9 cellular contexts compared by ENCODE assay signal in genomic region chrX:134542485-134542884, GRCh38.
DNase-seq lines count a peak whose midpoint lies in the region; ATAC-seq and TF ChIP-seq lines count a peak whose summit lies in the region.
"Had no signal": no experiment of that assay in that cellular context is flagged by ENCODE, and none has a peak within 500 bp of the region (broad histone marks: within the 10 kb centered on the region; RNA-seq: fewer than 3 reads in every experiment).

No MANE protein-coding gene starts in this region.

- peak overlapping the region in 1 of 2 donors; percentile 30 for H3K27ac ChIP-seq in testis

- TF ChIP-seq CTCF in astrocyte of the cerebellum (IDR thresholded peaks at IDR 0.05; ENCODE audit: low read depth, low read length, missing control alignments) = no peak
- no peak for TF ChIP-seq CTCF in testis (IDR thresholded peaks at IDR 0.05)

- H3K4me3 ChIP-seq in astrocyte of the cerebellum (ENCODE audit: low read depth, low read length) = no peak overlapping the region
- no peak overlapping the region for H3K4me3 ChIP-seq in testis
- H3K4me3 ChIP-seq: lung had no signal

- peaks cover 10% of the 10 kb centered on the region for H3K4me1 ChIP-seq in testis

- no peak for TF ChIP-seq POLR2A in testis (IDR thresholded peaks at IDR 0.05)

- no peaks in the 10 kb centered on the region for H3K36me3 ChIP-seq in testis (ENCODE audit: low read depth, missing control alignments)

- intact Hi-C loops in Right ventricle myocardium superior (cut with DNase I) (no loop called here), Right ventricle myocardium inferior (cut with DNase I) (no loop called here), testis (cut with DNase I; ENCODE audit: low total_unique reads) (no loop called here)

- in situ Hi-C loops in astrocyte of the cerebellum (cut with HindIII; ENCODE audit: low sequenced_read_pairs) = no loop called here

- no peak for DNase-seq in Right ventricle myocardium superior
- no peak for DNase-seq in Right ventricle myocardium inferior (ENCODE audit: missing footprints)
- peak; percentile 13 for DNase-seq in NCI-H1105 treated with DMSO at 0.1 percent for 48 hours (lab: John Stamatoyannopoulos, UW)
- peak; percentile 48 for DNase-seq in astrocyte of the cerebellum (ENCODE audit: low read depth)
- DNase-seq in testis = peak; percentile 65
- no peak for DNase-seq in cortex of kidney (lab: John Stamatoyannopoulos, UW)

- H3K27me3 ChIP-seq in testis = no peaks in the 10 kb centered on the region

- H3K9me3 ChIP-seq in testis = no peaks in the 10 kb centered on the region

- ATAC-seq in Right ventricle myocardium superior (ENCODE audit: poor library complexity) (peak; percentile 20), Right ventricle myocardium inferior (no peak), GM21723 (IDR thresholded peaks at IDR 0.05; ENCODE audit: unreplicated experiment) (no peak), HG02884 (IDR thresholded peaks at IDR 0.05; ENCODE audit: unreplicated experiment) (no peak)

- WGBS in testis, 2 donors = 24 to 38% methylated on average over 2 of the region's 2 CpGs

Comparison
In these comparisons a context has a peak if more than half of its experiments do, and no peak if none do; other contexts are left out.
1. DNase-seq: peak in NCI-H1105 treated with DMSO at 0.1 percent for 48 hours (single experiment), astrocyte of the cerebellum (single experiment) and testis (single experiment); none in Right ventricle myocardium superior (single experiment), Right ventricle myocardium inferior (single experiment) and cortex of kidney (single experiment).